Comparison of ENCODE assay signal across 16 cellular contexts in the genomic region with DNA sequence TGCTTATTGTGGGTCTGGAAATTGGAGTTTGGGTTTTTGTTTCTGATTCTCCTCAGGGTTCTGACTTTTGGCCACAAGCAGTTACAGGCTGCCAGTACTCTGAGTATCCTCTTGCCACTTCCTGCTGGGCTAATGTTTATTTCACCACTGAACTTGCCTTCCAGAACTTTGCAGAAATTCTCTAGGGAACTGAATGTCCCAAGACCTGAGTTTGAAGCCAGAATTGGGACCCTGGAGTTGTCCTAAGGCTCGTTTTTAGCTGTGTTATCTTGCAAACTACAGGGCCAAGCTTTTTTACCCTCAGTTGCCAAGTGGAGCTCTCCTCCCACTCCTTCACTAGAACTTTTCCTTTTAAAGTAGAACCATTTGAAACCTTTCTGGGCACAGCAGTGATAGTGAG.
DNase-seq lines count a peak whose midpoint lies in the region; ATAC-seq and TF ChIP-seq lines count a peak whose summit lies in the region.
"Had no signal": no experiment of that assay in that cellular context is flagged by ENCODE, and none has a peak within 500 bp of the region (broad histone marks: within the 10 kb centered on the region; RNA-seq: fewer than 3 reads in every experiment).

No MANE protein-coding gene starts in this region.

- H3K27me3 ChIP-seq in GM23248 (replicated peaks; ENCODE audit: insufficient read depth) (no peaks in the 10 kb centered on the region), tibial nerve (no peaks in the 10 kb centered on the region)
- H3K27me3 ChIP-seq: ovary, SJCRH30 had no signal

- no peak for TF ChIP-seq POLR2A in tibial nerve (IDR thresholded peaks at IDR 0.05)

- no peaks in the 10 kb centered on the region for H3K9me3 Mint-ChIP-seq in WTC11
- peaks cover 0 to 7% of the 10 kb centered on the region in 2 donors for H3K9me3 Mint-ChIP-seq in activated T-cell treated with anti-CD3 and anti-CD28 coated beads, Interleukin-2, amount 50 U/mL, for 72 hours
- H3K9me3 Mint-ChIP-seq: central memory CD8-positive, alpha-beta T cell had no signal

- CTCF ChIA-PET in WTC11 (lab: Charles Lee) = interaction anchor here (1.4 kb wide), 1 partner anchor 27 kb away, joined by 5 read pairs; no protein-coding TSS in a partner anchor

- H3K9me2 ChIP-seq in GM23248 (ENCODE audit: insufficient read depth) = no peaks in the 10 kb centered on the region

- DNase-seq in GM23248 (peak; percentile 34), WTC11 (ENCODE audit: low spot score) (no peak), fibroblast of peridontal ligament (ENCODE audit: extremely low read depth) (peak; percentile 10), skeletal muscle cell (ENCODE audit: low read depth) (peak; percentile 34), tibial nerve (ENCODE audit: low spot score in 2 of 2) (no peak), GM19238 (ENCODE audit: insufficient read length, low spot score) (no peak), iPS-NIHi11 (ENCODE audit: low spot score) (no peak)
- no peak for DNase-seq in activated T-cell treated with anti-CD3 and anti-CD28 coated beads, Interleukin-2, amount 50 U/mL, for 72 hours
- DNase-seq: activated CD4-positive, alpha-beta T cell treated with anti-CD3 and anti-CD28 coated beads for 1 hour; activated naive CD4-positive, alpha-beta T cell treated with anti-CD3 and anti-CD28 coated beads, Interleukin-2, amount 10 ng/mL, durations not matched to agents 7 days and 5 days; KG1; NCI-H1436; ovary; SJCRH30; stimulated activated naive CD8-positive, alpha-beta T cell treated with anti-CD3 and anti-CD28 coated beads, Interleukin-15, Interleukin-2, amounts not matched to agents 100 U/mL and 50 U/mL, for 24 hours had no signal

- H4K20me1 ChIP-seq in GM23248 (ENCODE audit: insufficient read depth) = no peaks in the 10 kb centered on the region

- H3K27ac ChIP-seq in GM23248 = no peak overlapping the region
- H3K27ac ChIP-seq in tibial nerve = no peak overlapping the region
- H3K27ac ChIP-seq: ovary, SJCRH30 had no signal

- no peaks in the 10 kb centered on the region for H3K36me3 Mint-ChIP-seq in WTC11
- H3K36me3 Mint-ChIP-seq in activated T-cell treated with anti-CD3 and anti-CD28 coated beads, Interleukin-2, amount 50 U/mL, for 72 hours (ENCODE audit: insufficient read depth in 2 of 2) = no peaks in the 10 kb centered on the region
- H3K36me3 Mint-ChIP-seq: activated naive CD4-positive, alpha-beta T cell treated with anti-CD3 and anti-CD28 coated beads, Interleukin-2, amount 10 ng/mL, durations not matched to agents 7 days and 5 days had no signal

- H3K9ac ChIP-seq in GM23248 = no peak overlapping the region

- no peak overlapping the region for H3K4me3 Mint-ChIP-seq in WTC11
- no peak overlapping the region for H3K4me3 Mint-ChIP-seq in activated T-cell treated with anti-CD3 and anti-CD28 coated beads, Interleukin-2, amount 50 U/mL, for 72 hours
- H3K4me3 Mint-ChIP-seq: activated naive CD4-positive, alpha-beta T cell treated with anti-CD3 and anti-CD28 coated beads, Interleukin-2, amount 10 ng/mL, durations not matched to agents 7 days and 5 days; central memory CD8-positive, alpha-beta T cell had no signal

- WGBS in GM23248 (ENCODE audit: low coverage in 1 of 2, low lambda C conversion rate in 2 of 2, missing lambda C conversion rate in 2 of 2), 2 experiments = 0% methylated on average over 1 of the region's 1 CpG
- WGBS in tibial nerve, 2 donors = 3 to 9% methylated on average over 1 of the region's 1 CpG

- in situ Hi-C loops in GM23248 (cut with MboI) = no loop called here

- H3K4me2 ChIP-seq in GM23248 (ENCODE audit: unreplicated experiment) = no peak overlapping the region

- TF ChIP-seq EP300 in tibial nerve (IDR thresholded peaks at IDR 0.05) = no peak

- no peak overlapping the region for H2AFZ ChIP-seq in GM23248

- H3K4me1 ChIP-seq in GM23248 (ENCODE audit: insufficient read depth) (no peaks in the 10 kb centered on the region; the same call in 1 of the 2 replicates), tibial nerve (peaks cover 0 to 8% (median 0%) of the 10 kb centered on the region in 4 donors)
- H3K4me1 ChIP-seq: SJCRH30 had no signal

- peaks cover 88% of the 10 kb centered on the region for H3K4me1 Mint-ChIP-seq in WTC11
- no peaks in the 10 kb centered on the region for H3K4me1 Mint-ChIP-seq in activated T-cell treated with anti-CD3 and anti-CD28 coated beads, Interleukin-2, amount 50 U/mL, for 72 hours (ENCODE audit: low read depth)
- H3K4me1 Mint-ChIP-seq: activated naive CD4-positive, alpha-beta T cell treated with anti-CD3 and anti-CD28 coated beads, Interleukin-2, amount 10 ng/mL, durations not matched to agents 7 days and 5 days; central memory CD8-positive, alpha-beta T cell had no signal

- TF ChIP-seq CTCF in WTC11 (IDR thresholded peaks at IDR 0.05) (no peak), tibial nerve (IDR thresholded peaks at IDR 0.05) (no peak)

- H3K4me3 ChIP-seq in GM23248 (no peak overlapping the region), skeletal muscle cell (ENCODE audit: low read depth, low read length) (no peak overlapping the region), tibial nerve (no peak overlapping the region)
- H3K4me3 ChIP-seq: ovary, SJCRH30 had no signal

- ATAC-seq in WTC11 = no peak
- ATAC-seq in activated T-cell treated with anti-CD3 and anti-CD28 coated beads, Interleukin-2, amount 50 U/mL, for 72 hours (replicated peaks in 1 of 2) = no peak
- ATAC-seq: stimulated activated naive CD8-positive, alpha-beta T cell treated with anti-CD3 and anti-CD28 coated beads, Interleukin-15, Interleukin-2, amounts not matched to agents 100 U/mL and 50 U/mL, for 24 hours had no signal

- no peaks in the 10 kb centered on the region for H3K79me2 ChIP-seq in GM23248 (ENCODE audit: insufficient read depth)

- H3K9me3 ChIP-seq in GM23248 (ENCODE audit: low read depth) (no peaks in the 10 kb centered on the region), tibial nerve (no peaks in the 10 kb centered on the region)
- H3K9me3 ChIP-seq: ovary, SJCRH30 had no signal

- H3K36me3 ChIP-seq in GM23248 (ENCODE audit: low read depth) = no peaks in the 10 kb centered on the region
- no peaks in the 10 kb centered on the region for H3K36me3 ChIP-seq in tibial nerve
- H3K36me3 ChIP-seq: ovary, SJCRH30 had no signal

- POLR2A ChIA-PET in WTC11 (lab: Charles Lee) = no interaction called here

- no peaks in the 10 kb centered on the region for H3F3A ChIP-seq in GM23248 (ENCODE audit: insufficient read depth)

- H3K27me3 Mint-ChIP-seq in WTC11 (ENCODE audit: low read depth) = no peaks in the 10 kb centered on the region
- H3K27me3 Mint-ChIP-seq in activated T-cell treated with anti-CD3 and anti-CD28 coated beads, Interleukin-2, amount 50 U/mL, for 72 hours (ENCODE audit: low read depth) = no peaks in the 10 kb centered on the region
- H3K27me3 Mint-ChIP-seq: activated naive CD4-positive, alpha-beta T cell treated with anti-CD3 and anti-CD28 coated beads, Interleukin-2, amount 10 ng/mL, durations not matched to agents 7 days and 5 days; central memory CD8-positive, alpha-beta T cell had no signal

- peak overlapping the region; percentile 87 for H3K27ac Mint-ChIP-seq in WTC11
- H3K27ac Mint-ChIP-seq in activated T-cell treated with anti-CD3 and anti-CD28 coated beads, Interleukin-2, amount 50 U/mL, for 72 hours = no peak overlapping the region
- H3K27ac Mint-ChIP-seq: activated naive CD4-positive, alpha-beta T cell treated with anti-CD3 and anti-CD28 coated beads, Interleukin-2, amount 10 ng/mL, durations not matched to agents 7 days and 5 days had no signal

TF ChIP-seq in WTC11, 78 proteins besides CTCF, POLR2A, EP300 and RAD21:
- TF ChIP-seq RORB (CRISPR knock-in tag; IDR thresholded peaks at IDR 0.05) (no peak), SP1 (CRISPR knock-in tag; conservative IDR thresholded peaks at IDR 0.05) (no peak), ESRRA (CRISPR knock-in tag; IDR thresholded peaks at IDR 0.05; ENCODE audit: borderline replicate concordance) (no peak), SOX15 (CRISPR knock-in tag; IDR thresholded peaks at IDR 0.05) (no peak)
- TF ChIP-seq, protein P1, sequence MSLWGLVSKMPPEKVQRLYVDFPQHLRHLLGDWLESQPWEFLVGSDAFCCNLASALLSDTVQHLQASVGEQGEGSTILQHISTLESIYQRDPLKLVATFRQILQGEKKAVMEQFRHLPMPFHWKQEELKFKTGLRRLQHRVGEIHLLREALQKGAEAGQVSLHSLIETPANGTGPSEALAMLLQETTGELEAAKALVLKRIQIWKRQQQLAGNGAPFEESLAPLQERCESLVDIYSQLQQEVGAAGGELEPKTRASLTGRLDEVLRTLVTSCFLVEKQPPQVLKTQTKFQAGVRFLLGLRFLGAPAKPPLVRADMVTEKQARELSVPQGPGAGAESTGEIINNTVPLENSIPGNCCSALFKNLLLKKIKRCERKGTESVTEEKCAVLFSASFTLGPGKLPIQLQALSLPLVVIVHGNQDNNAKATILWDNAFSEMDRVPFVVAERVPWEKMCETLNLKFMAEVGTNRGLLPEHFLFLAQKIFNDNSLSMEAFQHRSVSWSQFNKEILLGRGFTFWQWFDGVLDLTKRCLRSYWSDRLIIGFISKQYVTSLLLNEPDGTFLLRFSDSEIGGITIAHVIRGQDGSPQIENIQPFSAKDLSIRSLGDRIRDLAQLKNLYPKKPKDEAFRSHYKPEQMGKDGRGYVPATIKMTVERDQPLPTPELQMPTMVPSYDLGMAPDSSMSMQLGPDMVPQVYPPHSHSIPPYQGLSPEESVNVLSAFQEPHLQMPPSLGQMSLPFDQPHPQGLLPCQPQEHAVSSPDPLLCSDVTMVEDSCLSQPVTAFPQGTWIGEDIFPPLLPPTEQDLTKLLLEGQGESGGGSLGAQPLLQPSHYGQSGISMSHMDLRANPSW (CRISPR knock-in tag; conservative IDR thresholded peaks at IDR 0.05; ENCODE audit: low read depth) = no peak

Comparison
In these comparisons a context has a peak if more than half of its experiments do, and no peak if none do; other contexts are left out.
1. DNase-seq: peak in GM23248 (single experiment), fibroblast of peridontal ligament (single experiment) and skeletal muscle cell (single experiment); none in WTC11 (single experiment), tibial nerve (0 of 2), activated T-cell treated with anti-CD3 and anti-CD28 coated beads, Interleukin-2, amount 50 U/mL, for 72 hours (0 of 2), GM19238 (single experiment) and iPS-NIHi11 (single experiment).